2 cellular contexts compared by ENCODE assay signal in the genomic region with DNA sequence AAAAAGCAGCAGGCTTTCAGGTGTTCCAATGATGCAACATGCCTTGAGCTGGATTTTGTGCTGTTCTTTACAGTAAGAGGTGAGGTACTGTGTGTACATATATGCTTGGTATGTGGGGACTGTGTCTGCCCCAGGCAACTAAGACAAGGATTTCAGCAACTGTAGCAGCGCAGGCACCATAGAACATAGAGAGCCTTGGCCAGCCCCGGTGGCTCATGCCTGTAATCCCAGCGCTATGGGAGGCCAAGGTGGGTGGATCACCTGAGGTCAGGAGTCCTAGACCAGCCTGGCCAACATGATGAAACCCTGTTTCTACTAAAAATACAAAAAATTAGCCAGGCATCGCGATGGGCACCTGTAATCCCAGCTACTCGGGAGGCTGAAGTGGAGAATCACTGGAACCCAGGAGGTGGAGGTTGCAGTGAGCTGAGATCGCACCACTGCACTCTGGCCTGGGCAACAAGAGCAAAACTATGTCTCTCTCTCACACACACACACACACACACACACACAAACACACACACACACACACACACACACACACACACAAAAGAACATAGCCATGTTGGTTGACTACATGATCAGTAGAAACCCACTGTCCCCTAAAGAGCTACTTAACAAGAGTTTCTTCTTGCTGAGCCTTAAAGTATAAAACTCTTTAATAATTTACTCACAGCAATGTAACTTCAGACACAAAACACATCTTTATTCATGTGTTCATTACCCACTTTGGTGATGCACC.
TF ChIP-seq lines count a peak whose summit lies in the region.
"Not testable (repeated sequence)": the region's sequence is repeated elsewhere in the genome, so short reads cannot be mapped to it uniquely, and the experiment has no call there.

No MANE protein-coding gene starts in this region.

TF ChIP-seq in HEK293, 187 proteins besides CTCF, POLR2A, EP300 and RAD21:
- peak; percentile 89 for TF ChIP-seq ZNF335 (tag by site-specific recombination; conservative IDR thresholded peaks at IDR 0.05)
- TF ChIP-seq, protein P1, sequence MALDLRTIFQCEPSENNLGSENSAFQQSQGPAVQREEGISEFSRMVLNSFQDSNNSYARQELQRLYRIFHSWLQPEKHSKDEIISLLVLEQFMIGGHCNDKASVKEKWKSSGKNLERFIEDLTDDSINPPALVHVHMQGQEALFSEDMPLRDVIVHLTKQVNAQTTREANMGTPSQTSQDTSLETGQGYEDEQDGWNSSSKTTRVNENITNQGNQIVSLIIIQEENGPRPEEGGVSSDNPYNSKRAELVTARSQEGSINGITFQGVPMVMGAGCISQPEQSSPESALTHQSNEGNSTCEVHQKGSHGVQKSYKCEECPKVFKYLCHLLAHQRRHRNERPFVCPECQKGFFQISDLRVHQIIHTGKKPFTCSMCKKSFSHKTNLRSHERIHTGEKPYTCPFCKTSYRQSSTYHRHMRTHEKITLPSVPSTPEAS (tag by site-specific recombination; IDR thresholded peaks at IDR 0.05): peak; percentile 85

TF ChIP-seq in HepG2, 621 proteins besides CTCF, POLR2A, EP300 and RAD21:
- TF ChIP-seq ASH2L (IDR thresholded peaks at IDR 0.05; ENCODE audit: insufficient read length, low read depth, low read length) (peak; percentile 13), SOX6 (CRISPR knock-in tag; IDR thresholded peaks at IDR 0.05) (peak; percentile 32; the same call in 1 of the 2 replicates), RXRA (CRISPR knock-in tag; IDR thresholded peaks at IDR 0.05) (0 out of 2 replicates have a peak, but pooled peaks have one; percentile 24), THAP11 (CRISPR knock-in tag; IDR thresholded peaks at IDR 0.05) (peak; percentile 67), ZNF788 (CRISPR knock-in tag; IDR thresholded peaks at IDR 0.05; ENCODE audit: borderline replicate concordance) (0 out of 2 replicates have a peak, but pooled peaks have one; percentile 20), RARA (CRISPR knock-in tag; IDR thresholded peaks at IDR 0.05) (0 out of 2 replicates have a peak, but pooled peaks have one; percentile 17), FOXA3 (CRISPR knock-in tag; IDR thresholded peaks at IDR 0.05) (peak; percentile 47), CEBPG (CRISPR knock-in tag; IDR thresholded peaks at IDR 0.05) (peak; percentile 70), ELF3 (CRISPR knock-in tag; IDR thresholded peaks at IDR 0.05) (0 out of 2 replicates have a peak, but pooled peaks have one; percentile 9), SOX13 (CRISPR knock-in tag; conservative IDR thresholded peaks at IDR 0.05 in 1 of 2, IDR thresholded peaks at IDR 0.05 in 1 of 2) (peak in 1 of 2 experiments; percentile 16; a peak in 1 of 4 replicates), TEAD3 (CRISPR knock-in tag; optimal IDR thresholded peaks at IDR 0.05; ENCODE audit: borderline replicate concordance) (peak; percentile 90), ZNF335 (CRISPR knock-in tag; IDR thresholded peaks at IDR 0.05) (peak; percentile 77), FOXA1 (CRISPR knock-in tag; IDR thresholded peaks at IDR 0.05) (peak; percentile 49; the same call in 1 of the 2 replicates), CEBPB (IDR thresholded peaks at IDR 0.05; ENCODE audit: borderline replicate concordance, low read depth, low read length) (peak; percentile 62; the same call in 1 of the 2 replicates), FOSL2 (CRISPR knock-in tag; IDR thresholded peaks at IDR 0.05) (0 out of 2 replicates have a peak, but pooled peaks have one; percentile 14), ZNF644 (CRISPR knock-in tag; IDR thresholded peaks at IDR 0.05; ENCODE audit: low read depth) (0 out of 2 replicates have a peak, but pooled peaks have one; percentile 32)
- TF ChIP-seq, protein P2, sequence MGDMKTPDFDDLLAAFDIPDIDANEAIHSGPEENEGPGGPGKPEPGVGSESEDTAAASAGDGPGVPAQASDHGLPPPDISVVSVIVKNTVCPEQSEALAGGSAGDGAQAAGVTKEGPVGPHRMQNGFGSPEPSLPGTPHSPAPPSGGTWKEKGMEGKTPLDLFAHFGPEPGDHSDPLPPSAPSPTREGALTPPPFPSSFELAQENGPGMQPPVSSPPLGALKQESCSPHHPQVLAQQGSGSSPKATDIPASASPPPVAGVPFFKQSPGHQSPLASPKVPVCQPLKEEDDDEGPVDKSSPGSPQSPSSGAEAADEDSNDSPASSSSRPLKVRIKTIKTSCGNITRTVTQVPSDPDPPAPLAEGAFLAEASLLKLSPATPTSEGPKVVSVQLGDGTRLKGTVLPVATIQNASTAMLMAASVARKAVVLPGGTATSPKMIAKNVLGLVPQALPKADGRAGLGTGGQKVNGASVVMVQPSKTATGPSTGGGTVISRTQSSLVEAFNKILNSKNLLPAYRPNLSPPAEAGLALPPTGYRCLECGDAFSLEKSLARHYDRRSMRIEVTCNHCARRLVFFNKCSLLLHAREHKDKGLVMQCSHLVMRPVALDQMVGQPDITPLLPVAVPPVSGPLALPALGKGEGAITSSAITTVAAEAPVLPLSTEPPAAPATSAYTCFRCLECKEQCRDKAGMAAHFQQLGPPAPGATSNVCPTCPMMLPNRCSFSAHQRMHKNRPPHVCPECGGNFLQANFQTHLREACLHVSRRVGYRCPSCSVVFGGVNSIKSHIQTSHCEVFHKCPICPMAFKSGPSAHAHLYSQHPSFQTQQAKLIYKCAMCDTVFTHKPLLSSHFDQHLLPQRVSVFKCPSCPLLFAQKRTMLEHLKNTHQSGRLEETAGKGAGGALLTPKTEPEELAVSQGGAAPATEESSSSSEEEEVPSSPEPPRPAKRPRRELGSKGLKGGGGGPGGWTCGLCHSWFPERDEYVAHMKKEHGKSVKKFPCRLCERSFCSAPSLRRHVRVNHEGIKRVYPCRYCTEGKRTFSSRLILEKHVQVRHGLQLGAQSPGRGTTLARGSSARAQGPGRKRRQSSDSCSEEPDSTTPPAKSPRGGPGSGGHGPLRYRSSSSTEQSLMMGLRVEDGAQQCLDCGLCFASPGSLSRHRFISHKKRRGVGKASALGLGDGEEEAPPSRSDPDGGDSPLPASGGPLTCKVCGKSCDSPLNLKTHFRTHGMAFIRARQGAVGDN (CRISPR knock-in tag; IDR thresholded peaks at IDR 0.05): peak; percentile 22; the same call in 1 of the 2 replicates
- TF ChIP-seq, protein P3, sequence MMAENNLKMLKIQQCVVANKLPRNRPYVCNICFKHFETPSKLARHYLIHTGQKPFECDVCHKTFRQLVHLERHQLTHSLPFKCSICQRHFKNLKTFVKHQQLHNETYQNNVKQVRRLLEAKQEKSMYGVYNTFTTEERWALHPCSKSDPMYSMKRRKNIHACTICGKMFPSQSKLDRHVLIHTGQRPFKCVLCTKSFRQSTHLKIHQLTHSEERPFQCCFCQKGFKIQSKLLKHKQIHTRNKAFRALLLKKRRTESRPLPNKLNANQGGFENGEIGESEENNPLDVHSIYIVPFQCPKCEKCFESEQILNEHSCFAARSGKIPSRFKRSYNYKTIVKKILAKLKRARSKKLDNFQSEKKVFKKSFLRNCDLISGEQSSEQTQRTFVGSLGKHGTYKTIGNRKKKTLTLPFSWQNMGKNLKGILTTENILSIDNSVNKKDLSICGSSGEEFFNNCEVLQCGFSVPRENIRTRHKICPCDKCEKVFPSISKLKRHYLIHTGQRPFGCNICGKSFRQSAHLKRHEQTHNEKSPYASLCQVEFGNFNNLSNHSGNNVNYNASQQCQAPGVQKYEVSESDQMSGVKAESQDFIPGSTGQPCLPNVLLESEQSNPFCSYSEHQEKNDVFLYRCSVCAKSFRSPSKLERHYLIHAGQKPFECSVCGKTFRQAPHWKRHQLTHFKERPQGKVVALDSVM (CRISPR knock-in tag; IDR thresholded peaks at IDR 0.05): peak; percentile 61; the same call in 1 of the 2 replicates
- TF ChIP-seq SOX6, SOX13, FOXA1 (IDR thresholded peaks at IDR 0.05): not testable (repeated sequence)
- TF ChIP-seq, protein P4, sequence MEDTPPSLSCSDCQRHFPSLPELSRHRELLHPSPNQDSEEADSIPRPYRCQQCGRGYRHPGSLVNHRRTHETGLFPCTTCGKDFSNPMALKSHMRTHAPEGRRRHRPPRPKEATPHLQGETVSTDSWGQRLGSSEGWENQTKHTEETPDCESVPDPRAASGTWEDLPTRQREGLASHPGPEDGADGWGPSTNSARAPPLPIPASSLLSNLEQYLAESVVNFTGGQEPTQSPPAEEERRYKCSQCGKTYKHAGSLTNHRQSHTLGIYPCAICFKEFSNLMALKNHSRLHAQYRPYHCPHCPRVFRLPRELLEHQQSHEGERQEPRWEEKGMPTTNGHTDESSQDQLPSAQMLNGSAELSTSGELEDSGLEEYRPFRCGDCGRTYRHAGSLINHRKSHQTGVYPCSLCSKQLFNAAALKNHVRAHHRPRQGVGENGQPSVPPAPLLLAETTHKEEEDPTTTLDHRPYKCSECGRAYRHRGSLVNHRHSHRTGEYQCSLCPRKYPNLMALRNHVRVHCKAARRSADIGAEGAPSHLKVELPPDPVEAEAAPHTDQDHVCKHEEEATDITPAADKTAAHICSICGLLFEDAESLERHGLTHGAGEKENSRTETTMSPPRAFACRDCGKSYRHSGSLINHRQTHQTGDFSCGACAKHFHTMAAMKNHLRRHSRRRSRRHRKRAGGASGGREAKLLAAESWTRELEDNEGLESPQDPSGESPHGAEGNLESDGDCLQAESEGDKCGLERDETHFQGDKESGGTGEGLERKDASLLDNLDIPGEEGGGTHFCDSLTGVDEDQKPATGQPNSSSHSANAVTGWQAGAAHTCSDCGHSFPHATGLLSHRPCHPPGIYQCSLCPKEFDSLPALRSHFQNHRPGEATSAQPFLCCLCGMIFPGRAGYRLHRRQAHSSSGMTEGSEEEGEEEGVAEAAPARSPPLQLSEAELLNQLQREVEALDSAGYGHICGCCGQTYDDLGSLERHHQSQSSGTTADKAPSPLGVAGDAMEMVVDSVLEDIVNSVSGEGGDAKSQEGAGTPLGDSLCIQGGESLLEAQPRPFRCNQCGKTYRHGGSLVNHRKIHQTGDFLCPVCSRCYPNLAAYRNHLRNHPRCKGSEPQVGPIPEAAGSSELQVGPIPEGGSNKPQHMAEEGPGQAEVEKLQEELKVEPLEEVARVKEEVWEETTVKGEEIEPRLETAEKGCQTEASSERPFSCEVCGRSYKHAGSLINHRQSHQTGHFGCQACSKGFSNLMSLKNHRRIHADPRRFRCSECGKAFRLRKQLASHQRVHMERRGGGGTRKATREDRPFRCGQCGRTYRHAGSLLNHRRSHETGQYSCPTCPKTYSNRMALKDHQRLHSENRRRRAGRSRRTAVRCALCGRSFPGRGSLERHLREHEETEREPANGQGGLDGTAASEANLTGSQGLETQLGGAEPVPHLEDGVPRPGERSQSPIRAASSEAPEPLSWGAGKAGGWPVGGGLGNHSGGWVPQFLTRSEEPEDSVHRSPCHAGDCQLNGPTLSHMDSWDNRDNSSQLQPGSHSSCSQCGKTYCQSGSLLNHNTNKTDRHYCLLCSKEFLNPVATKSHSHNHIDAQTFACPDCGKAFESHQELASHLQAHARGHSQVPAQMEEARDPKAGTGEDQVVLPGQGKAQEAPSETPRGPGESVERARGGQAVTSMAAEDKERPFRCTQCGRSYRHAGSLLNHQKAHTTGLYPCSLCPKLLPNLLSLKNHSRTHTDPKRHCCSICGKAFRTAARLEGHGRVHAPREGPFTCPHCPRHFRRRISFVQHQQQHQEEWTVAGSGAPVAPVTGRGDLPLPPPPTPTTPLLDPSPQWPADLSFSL (CRISPR knock-in tag; IDR thresholded peaks at IDR 0.05): peak; percentile 94
- TF ChIP-seq, protein P5, sequence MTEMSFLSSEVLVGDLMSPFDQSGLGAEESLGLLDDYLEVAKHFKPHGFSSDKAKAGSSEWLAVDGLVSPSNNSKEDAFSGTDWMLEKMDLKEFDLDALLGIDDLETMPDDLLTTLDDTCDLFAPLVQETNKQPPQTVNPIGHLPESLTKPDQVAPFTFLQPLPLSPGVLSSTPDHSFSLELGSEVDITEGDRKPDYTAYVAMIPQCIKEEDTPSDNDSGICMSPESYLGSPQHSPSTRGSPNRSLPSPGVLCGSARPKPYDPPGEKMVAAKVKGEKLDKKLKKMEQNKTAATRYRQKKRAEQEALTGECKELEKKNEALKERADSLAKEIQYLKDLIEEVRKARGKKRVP (CRISPR knock-in tag; IDR thresholded peaks at IDR 0.05): peak in 1 of 2 experiments; percentile 85; a peak in 2 of 4 replicates
- TF ChIP-seq, protein P6, sequence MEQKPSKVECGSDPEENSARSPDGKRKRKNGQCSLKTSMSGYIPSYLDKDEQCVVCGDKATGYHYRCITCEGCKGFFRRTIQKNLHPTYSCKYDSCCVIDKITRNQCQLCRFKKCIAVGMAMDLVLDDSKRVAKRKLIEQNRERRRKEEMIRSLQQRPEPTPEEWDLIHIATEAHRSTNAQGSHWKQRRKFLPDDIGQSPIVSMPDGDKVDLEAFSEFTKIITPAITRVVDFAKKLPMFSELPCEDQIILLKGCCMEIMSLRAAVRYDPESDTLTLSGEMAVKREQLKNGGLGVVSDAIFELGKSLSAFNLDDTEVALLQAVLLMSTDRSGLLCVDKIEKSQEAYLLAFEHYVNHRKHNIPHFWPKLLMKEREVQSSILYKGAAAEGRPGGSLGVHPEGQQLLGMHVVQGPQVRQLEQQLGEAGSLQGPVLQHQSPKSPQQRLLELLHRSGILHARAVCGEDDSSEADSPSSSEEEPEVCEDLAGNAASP (CRISPR knock-in tag; IDR thresholded peaks at IDR 0.05; ENCODE audit: borderline replicate concordance): peak; percentile 28; the same call in 1 of the 2 replicates
